10 cellular contexts compared by ENCODE assay signal in genomic region chr6:100346828-100347227, GRCh38.
DNase-seq lines count a peak whose midpoint lies in the region; ATAC-seq and TF ChIP-seq lines count a peak whose summit lies in the region.
"Had no signal": no experiment of that assay in that cellular context is flagged by ENCODE, and none has a peak within 500 bp of the region (broad histone marks: within the 10 kb centered on the region; RNA-seq: fewer than 3 reads in every experiment).

No MANE protein-coding gene starts in this region.

- H3K27me3 ChIP-seq in ascending aorta = no peaks in the 10 kb centered on the region
- H3K27me3 ChIP-seq: neutrophil had no signal

- TF ChIP-seq CTCF in ascending aorta (IDR thresholded peaks at IDR 0.05) = no peak

- peak overlapping the region in 1 of 2 donors; percentile 27 for H3K4me3 ChIP-seq in ascending aorta

- intact Hi-C loops in ascending aorta (cut with DNase I) = loop anchor here (5.0 kb wide), 1 partner anchor 535 kb away; the partner anchor contains the start of gene ASCC3

- H3K9me3 ChIP-seq in ascending aorta = no peaks in the 10 kb centered on the region
- H3K9me3 ChIP-seq: neutrophil had no signal

- DNase-seq in Daoy (ENCODE audit: low read depth) (peak; percentile 12), ascending aorta (ENCODE audit: low spot score in 2 of 2) (no peak), glomerular visceral epithelial cell (ENCODE audit: extremely low spot score) (peak; percentile 8), DMS79 treated with DMSO at 0.1 percent for 48 hours (lab: John Stamatoyannopoulos, UW) (no peak), HUDEP-2 (lab: John Stamatoyannopoulos, UW; ENCODE audit: unreplicated experiment in 76 of 76) (no peak), NCI-H2171 (lab: John Stamatoyannopoulos, UW) (no peak), NOMO-1 treated with DMSO at 0.1 percent for 48 hours (lab: John Stamatoyannopoulos, UW; ENCODE audit: unreplicated experiment) (no peak)
- DNase-seq: stimulated activated naive CD4-positive, alpha-beta T cell had no signal

- peak overlapping the region; percentile 55 to 63 for H3K27ac ChIP-seq in ascending aorta
- H3K27ac ChIP-seq: neutrophil had no signal

- peaks cover 0 to 16% of the 10 kb centered on the region in 2 donors for H3K4me1 ChIP-seq in ascending aorta

- H3K36me3 ChIP-seq in ascending aorta = no peaks in the 10 kb centered on the region
- H3K36me3 ChIP-seq: neutrophil had no signal

- ATAC-seq in HG03342 (IDR thresholded peaks at IDR 0.05; ENCODE audit: unreplicated experiment) = peak; percentile 49

Comparison
In these comparisons a context has a peak if more than half of its experiments do, and no peak if none do; other contexts are left out.
1. DNase-seq: peak in Daoy (single experiment) and glomerular visceral epithelial cell (single experiment); none in ascending aorta (0 of 2), DMS79 treated with DMSO at 0.1 percent for 48 hours (single experiment), HUDEP-2 (0 of 76), NCI-H2171 (single experiment) and NOMO-1 treated with DMSO at 0.1 percent for 48 hours (single experiment).